8 cellular contexts compared by ENCODE assay signal in the genomic region with DNA sequence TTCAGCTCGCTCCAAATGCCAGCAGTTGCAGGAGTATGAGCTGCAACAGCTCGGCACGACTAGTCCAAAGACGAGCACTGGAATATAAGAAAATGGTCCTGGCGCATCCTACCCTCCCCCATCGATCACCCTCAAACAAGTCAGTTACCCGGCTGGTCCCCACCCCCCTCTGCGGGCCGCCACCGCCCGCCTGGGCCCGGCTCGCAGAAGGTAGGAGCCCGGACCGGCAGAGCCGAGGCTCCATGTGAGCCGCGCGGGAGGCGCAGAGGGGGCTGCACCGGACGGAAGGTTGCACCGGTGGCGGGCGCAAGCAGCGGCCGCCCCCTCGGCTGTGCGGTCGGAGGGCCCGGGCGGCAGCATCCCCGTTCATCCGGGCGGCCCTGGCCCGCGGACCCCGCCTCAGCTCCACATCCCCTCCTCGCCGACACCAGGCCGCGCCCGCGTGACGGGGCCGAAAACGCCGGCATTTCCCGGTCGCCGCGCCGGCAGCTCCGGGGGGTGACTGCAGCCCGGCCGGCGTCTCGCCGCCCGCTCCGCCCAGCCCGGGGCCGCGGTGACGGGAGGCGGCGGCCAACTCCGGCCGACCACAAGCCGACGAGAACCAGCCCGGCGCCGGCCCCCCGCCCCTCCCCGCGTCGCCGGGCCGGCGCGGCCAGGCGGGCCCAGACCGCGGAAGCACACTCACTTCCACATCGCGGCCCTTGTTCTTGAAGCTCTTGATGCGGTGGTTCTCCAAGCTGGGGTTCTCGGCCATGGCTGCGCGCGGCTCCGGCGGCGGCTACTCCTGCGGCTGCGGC. TPM values are rescaled to one million over a fixed set of nuclear protein-coding genes. Genes with fewer than 3 reads are reported as not detected.
A peak's percentile ranks its signal among the peaks of the same experiment; 100 is the strongest.
DNase-seq lines count a peak whose midpoint lies in the region; ATAC-seq and TF ChIP-seq lines count a peak whose summit lies in the region.

No MANE protein-coding gene starts in this region.

- TF ChIP-seq POLR2A in erythroblast (IDR thresholded peaks at IDR 0.05; ENCODE audit: low read length), result no peak

- DNase-seq in NCI-H345 (lab: John Stamatoyannopoulos, UW), result peak; percentile 0
- no peak for DNase-seq in NCI-H345 treated with DMSO at 0.1 percent for 48 hours (lab: John Stamatoyannopoulos, UW; ENCODE audit: unreplicated experiment)
- DNase-seq in NCI-H526 treated with DMSO at 0.1 percent for 48 hours (lab: John Stamatoyannopoulos, UW), result peak; percentile 78
- peak; percentile 63 for DNase-seq in activated T-cell treated with anti-CD3 and anti-CD28 coated beads, Interleukin-2, amount 50 U/mL, for 1 hour
- peak; percentile 75 to 85 for DNase-seq in erythroblast (lab: John Stamatoyannopoulos, UW)
- DNase-seq in myocyte (ENCODE audit: low read depth), result peak; percentile 46
- DNase-seq in stimulated activated naive CD4-positive, alpha-beta T cell treated with Interleukin-2 at 50 U/mL for 16 hours (lab: John Stamatoyannopoulos, UW), result peak; percentile 52

- ATAC-seq in HG02840 (IDR thresholded peaks at IDR 0.05; ENCODE audit: low FRiP score, unreplicated experiment), result peak; percentile 19

RNA-seq across cellular contexts. Expression of gene KPNA3, which starts 0.5 kb away (rescaled TPM):
- total RNA-seq in myocyte, result 33.0 and 35.8 TPM in 2 replicates
- polyA plus RNA-seq in myocyte (2012), result 23.3 TPM
